ENCODE assay signal across 3 cellular contexts in genomic region chr17:68309066-68309670, GRCh38. TPM values are rescaled to one million over a fixed set of nuclear protein-coding genes. Genes with fewer than 3 reads are reported as not detected.
"Had no signal": no experiment of that assay in that cellular context is flagged by ENCODE, and none has a peak within 500 bp of the region (broad histone marks: within the 10 kb centered on the region; RNA-seq: fewer than 3 reads in every experiment).

No MANE protein-coding gene starts in this region.

RNA-seq across cellular contexts. Expression of gene SLC16A6, which starts 18.2 kb away (rescaled TPM):
- total RNA-seq: epithelial cell of proximal tubule, foreskin keratinocyte, hepatocyte had no signal
- polyA plus RNA-seq: foreskin keratinocyte had no signal
